12 cellular contexts compared by ENCODE assay signal in the genomic region with DNA sequence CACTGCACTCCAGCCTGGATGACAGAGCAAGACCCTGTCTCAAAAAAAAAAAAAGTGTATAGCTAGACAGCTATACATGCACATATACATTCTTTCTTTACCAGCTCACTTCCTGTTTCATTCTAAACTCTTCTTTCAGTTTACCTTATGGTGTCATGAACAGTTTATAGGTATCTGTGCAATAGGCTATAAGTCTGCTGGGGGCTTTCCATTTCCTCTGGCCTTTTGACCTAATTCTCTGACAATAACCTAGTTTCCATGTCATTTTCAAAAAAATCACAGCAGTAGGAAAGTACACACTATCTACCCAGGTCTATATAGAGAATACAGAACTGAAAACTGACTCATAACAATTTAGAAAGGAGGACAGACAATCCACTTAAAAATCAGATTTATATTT.
DNase-seq lines count a peak whose midpoint lies in the region; ATAC-seq and TF ChIP-seq lines count a peak whose summit lies in the region.
"Had no signal": no experiment of that assay in that cellular context is flagged by ENCODE, and none has a peak within 500 bp of the region (broad histone marks: within the 10 kb centered on the region; RNA-seq: fewer than 3 reads in every experiment).

No MANE protein-coding gene starts in this region.

- H3K27ac ChIP-seq in RWPE1, result no peak overlapping the region
- H3K27ac ChIP-seq: SK-N-MC, skin epidermis had no signal

- POLR2A ChIA-PET in RWPE1 (lab: Yijun Ruan, JAX; ENCODE audit: low non-redundant PET), result no interaction called here

- no peaks in the 10 kb centered on the region for H3K9me3 Mint-ChIP-seq in stimulated activated memory B cell treated with anti-CD40 and anti-IgM and Interleukin-4, amounts not matched to agents 10 μg/mL and 1 μg/mL and 100 μg/mL, for 72 hours

- no peak for DNase-seq in activated CD4-positive, CD25-positive, alpha-beta regulatory T cell (lab: John Stamatoyannopoulos, UW)
- no peak for DNase-seq in stimulated activated CD4-positive, alpha-beta T cell treated with anti-CD3 and anti-CD28 coated beads, Interleukin-1b, Interleukin-23, amount 100 ng/mL, for 48 hours
- DNase-seq in putamen (ENCODE audit: low spot score) (no peak), RWPE1 (ENCODE audit: low spot score) (no peak)
- DNase-seq: activated CD8-positive, alpha-beta memory T cell treated with anti-CD3 and anti-CD28 coated beads, Interleukin-2, amount 50 U/mL, for 4 hours; foreskin fibroblast had no signal

- H3K27me3 Mint-ChIP-seq in stimulated activated memory B cell treated with anti-CD40 and anti-IgM and Interleukin-4, amounts not matched to agents 10 μg/mL and 1 μg/mL and 100 μg/mL, for 72 hours, result no peaks in the 10 kb centered on the region

- no peaks in the 10 kb centered on the region for H3K36me3 Mint-ChIP-seq in stimulated activated memory B cell treated with anti-CD40 and anti-IgM and Interleukin-4, amounts not matched to agents 10 μg/mL and 1 μg/mL and 100 μg/mL, for 72 hours

- peak; percentile 60 to 61 for ATAC-seq in activated CD4-positive, CD25-positive, alpha-beta regulatory T cell treated with anti-CD3 and anti-CD28 coated beads, Interleukin-2, amount 50 U/mL, for 24 hours
- ATAC-seq in GM21825 (IDR thresholded peaks at IDR 0.05; ENCODE audit: unreplicated experiment) (peak; percentile 84), HG03432 (IDR thresholded peaks at IDR 0.05; ENCODE audit: unreplicated experiment) (peak; percentile 93)
- ATAC-seq in stimulated activated memory B cell treated with anti-CD40 and anti-IgM and Interleukin-4, amounts not matched to agents 10 μg/mL and 1 μg/mL and 100 μg/mL, for 72 hours, result peak; percentile 92

- peak overlapping the region; percentile 74 for H3K27ac Mint-ChIP-seq in stimulated activated memory B cell treated with anti-CD40 and anti-IgM and Interleukin-4, amounts not matched to agents 10 μg/mL and 1 μg/mL and 100 μg/mL, for 72 hours

- CTCF ChIA-PET in RWPE1 (lab: Yijun Ruan, JAX), result no interaction called here

- no peak for TF ChIP-seq CTCF in RWPE1 (conservative IDR thresholded peaks at IDR 0.05; ENCODE audit: low read depth)

- no peak overlapping the region for H3K4me3 Mint-ChIP-seq in stimulated activated memory B cell treated with anti-CD40 and anti-IgM and Interleukin-4, amounts not matched to agents 10 μg/mL and 1 μg/mL and 100 μg/mL, for 72 hours

- H3K4me1 Mint-ChIP-seq in stimulated activated memory B cell treated with anti-CD40 and anti-IgM and Interleukin-4, amounts not matched to agents 10 μg/mL and 1 μg/mL and 100 μg/mL, for 72 hours, result peaks cover 24% of the 10 kb centered on the region
